2 cellular contexts compared by ENCODE assay signal in the genomic region with DNA sequence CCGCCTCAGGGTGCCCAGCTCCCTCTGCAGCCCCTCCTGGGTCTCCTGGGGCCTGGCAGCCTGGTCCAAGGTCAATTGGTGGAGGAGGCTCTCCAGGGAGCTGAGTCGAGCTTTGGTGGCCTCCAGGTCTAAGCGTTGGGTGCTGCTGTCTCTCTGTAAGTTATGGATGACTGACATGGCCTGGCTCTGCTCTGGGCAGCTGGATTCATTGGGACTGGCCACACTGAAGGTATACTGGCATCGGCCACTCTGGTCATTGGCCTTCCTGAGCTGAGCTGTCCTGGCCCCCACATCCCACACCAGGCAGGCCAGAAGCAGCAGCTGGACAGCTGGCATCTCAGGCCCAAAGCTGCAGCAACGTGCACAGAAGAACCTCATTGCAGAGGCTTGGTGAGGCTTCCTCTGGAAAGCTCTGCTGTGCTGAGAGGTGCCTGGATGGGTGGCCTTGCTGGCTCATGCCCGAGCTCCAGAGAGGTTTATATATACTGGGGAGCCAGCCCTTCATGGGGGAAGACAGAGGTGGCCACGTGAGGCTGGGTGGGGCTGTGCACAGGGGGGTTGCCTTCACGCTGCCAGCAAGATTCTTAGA.
TF ChIP-seq lines count a peak whose summit lies in the region.

A gene (minus strand): TSS at position 455 of the 589 bp plus-strand sequence. CDS start 77 bp downstream, at position 378.

TF ChIP-seq in H1, 55 proteins besides CTCF, POLR2A, EP300 and RAD21:
- TF ChIP-seq CHD1 (IDR thresholded peaks at IDR 0.05; ENCODE audit: low read depth, low read length) (no peak), POLR2AphosphoS5 (IDR thresholded peaks at IDR 0.05; ENCODE audit: low read depth, low read length) (no peak), RNF2 (IDR thresholded peaks at IDR 0.05; ENCODE audit: borderline replicate concordance, low read depth, low read length, missing control alignments, poor library complexity, severe bottlenecking) (no peak), CHD2 (IDR thresholded peaks at IDR 0.05; ENCODE audit: low read length) (no peak), HDAC6 (IDR thresholded peaks at IDR 0.05; ENCODE audit: low read depth, low read length) (no peak), JUN (IDR thresholded peaks at IDR 0.05; ENCODE audit: low read depth, low read length) (no peak), KDM1A (IDR thresholded peaks at IDR 0.05; ENCODE audit: borderline replicate concordance, low read length) (no peak), GTF2F1 (IDR thresholded peaks at IDR 0.05; ENCODE audit: borderline replicate concordance, low read depth, low read length) (no peak)
TF ChIP-seq in H1: peak in this region for 0.

TF ChIP-seq in HepG2, 621 proteins besides CTCF, POLR2A, EP300 and RAD21:
- TF ChIP-seq ZNF703 (CRISPR knock-in tag; IDR thresholded peaks at IDR 0.05; ENCODE audit: borderline replicate concordance) (no peak), ZNF543 (CRISPR knock-in tag; IDR thresholded peaks at IDR 0.05) (no peak), GATA4 (IDR thresholded peaks at IDR 0.05; ENCODE audit: borderline replicate concordance, low read depth) (no peak), GABPB1 (CRISPR knock-in tag; IDR thresholded peaks at IDR 0.05) (no peak), MLLT10 (CRISPR knock-in tag; IDR thresholded peaks at IDR 0.05) (no peak), ETV6 (CRISPR knock-in tag; conservative IDR thresholded peaks at IDR 0.05) (no peak), JUNB (CRISPR knock-in tag; IDR thresholded peaks at IDR 0.05; ENCODE audit: borderline replicate concordance) (no peak), ZNF317 (CRISPR knock-in tag; IDR thresholded peaks at IDR 0.05) (no peak), ZKSCAN1 (IDR thresholded peaks at IDR 0.05; ENCODE audit: low read length) (no peak), ATRX (CRISPR knock-in tag; IDR thresholded peaks at IDR 0.05; ENCODE audit: borderline replicate concordance) (no peak), ZNF326 (CRISPR knock-in tag; IDR thresholded peaks at IDR 0.05; ENCODE audit: borderline replicate concordance) (no peak), ZNF570 (CRISPR knock-in tag; IDR thresholded peaks at IDR 0.05; ENCODE audit: borderline replicate concordance) (no peak), HDAC2 (CRISPR knock-in tag; IDR thresholded peaks at IDR 0.05) (no peak), YEATS2 (CRISPR knock-in tag; IDR thresholded peaks at IDR 0.05; ENCODE audit: borderline replicate concordance) (no peak)
- TF ChIP-seq, protein P1, sequence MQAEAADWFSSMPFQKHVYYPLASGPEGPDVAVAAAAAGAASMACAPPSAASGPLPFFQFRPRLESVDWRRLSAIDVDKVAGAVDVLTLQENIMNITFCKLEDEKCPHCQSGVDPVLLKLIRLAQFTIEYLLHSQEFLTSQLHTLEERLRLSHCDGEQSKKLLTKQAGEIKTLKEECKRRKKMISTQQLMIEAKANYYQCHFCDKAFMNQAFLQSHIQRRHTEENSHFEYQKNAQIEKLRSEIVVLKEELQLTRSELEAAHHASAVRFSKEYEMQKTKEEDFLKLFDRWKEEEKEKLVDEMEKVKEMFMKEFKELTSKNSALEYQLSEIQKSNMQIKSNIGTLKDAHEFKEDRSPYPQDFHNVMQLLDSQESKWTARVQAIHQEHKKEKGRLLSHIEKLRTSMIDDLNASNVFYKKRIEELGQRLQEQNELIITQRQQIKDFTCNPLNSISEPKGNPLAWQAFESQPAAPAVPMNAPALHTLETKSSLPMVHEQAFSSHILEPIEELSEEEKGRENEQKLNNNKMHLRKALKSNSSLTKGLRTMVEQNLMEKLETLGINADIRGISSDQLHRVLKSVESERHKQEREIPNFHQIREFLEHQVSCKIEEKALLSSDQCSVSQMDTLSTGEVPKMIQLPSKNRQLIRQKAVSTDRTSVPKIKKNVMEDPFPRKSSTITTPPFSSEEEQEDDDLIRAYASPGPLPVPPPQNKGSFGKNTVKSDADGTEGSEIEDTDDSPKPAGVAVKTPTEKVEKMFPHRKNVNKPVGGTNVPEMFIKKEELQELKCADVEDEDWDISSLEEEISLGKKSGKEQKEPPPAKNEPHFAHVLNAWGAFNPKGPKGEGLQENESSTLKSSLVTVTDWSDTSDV (CRISPR knock-in tag; IDR thresholded peaks at IDR 0.05): no peak
- TF ChIP-seq, protein P2, sequence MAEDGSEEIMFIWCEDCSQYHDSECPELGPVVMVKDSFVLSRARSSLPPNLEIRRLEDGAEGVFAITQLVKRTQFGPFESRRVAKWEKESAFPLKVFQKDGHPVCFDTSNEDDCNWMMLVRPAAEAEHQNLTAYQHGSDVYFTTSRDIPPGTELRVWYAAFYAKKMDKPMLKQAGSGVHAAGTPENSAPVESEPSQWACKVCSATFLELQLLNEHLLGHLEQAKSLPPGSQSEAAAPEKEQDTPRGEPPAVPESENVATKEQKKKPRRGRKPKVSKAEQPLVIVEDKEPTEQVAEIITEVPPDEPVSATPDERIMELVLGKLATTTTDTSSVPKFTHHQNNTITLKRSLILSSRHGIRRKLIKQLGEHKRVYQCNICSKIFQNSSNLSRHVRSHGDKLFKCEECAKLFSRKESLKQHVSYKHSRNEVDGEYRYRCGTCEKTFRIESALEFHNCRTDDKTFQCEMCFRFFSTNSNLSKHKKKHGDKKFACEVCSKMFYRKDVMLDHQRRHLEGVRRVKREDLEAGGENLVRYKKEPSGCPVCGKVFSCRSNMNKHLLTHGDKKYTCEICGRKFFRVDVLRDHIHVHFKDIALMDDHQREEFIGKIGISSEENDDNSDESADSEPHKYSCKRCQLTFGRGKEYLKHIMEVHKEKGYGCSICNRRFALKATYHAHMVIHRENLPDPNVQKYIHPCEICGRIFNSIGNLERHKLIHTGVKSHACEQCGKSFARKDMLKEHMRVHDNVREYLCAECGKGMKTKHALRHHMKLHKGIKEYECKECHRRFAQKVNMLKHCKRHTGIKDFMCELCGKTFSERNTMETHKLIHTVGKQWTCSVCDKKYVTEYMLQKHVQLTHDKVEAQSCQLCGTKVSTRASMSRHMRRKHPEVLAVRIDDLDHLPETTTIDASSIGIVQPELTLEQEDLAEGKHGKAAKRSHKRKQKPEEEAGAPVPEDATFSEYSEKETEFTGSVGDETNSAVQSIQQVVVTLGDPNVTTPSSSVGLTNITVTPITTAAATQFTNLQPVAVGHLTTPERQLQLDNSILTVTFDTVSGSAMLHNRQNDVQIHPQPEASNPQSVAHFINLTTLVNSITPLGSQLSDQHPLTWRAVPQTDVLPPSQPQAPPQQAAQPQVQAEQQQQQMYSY (CRISPR knock-in tag; IDR thresholded peaks at IDR 0.05): no peak
- TF ChIP-seq, protein P3, sequence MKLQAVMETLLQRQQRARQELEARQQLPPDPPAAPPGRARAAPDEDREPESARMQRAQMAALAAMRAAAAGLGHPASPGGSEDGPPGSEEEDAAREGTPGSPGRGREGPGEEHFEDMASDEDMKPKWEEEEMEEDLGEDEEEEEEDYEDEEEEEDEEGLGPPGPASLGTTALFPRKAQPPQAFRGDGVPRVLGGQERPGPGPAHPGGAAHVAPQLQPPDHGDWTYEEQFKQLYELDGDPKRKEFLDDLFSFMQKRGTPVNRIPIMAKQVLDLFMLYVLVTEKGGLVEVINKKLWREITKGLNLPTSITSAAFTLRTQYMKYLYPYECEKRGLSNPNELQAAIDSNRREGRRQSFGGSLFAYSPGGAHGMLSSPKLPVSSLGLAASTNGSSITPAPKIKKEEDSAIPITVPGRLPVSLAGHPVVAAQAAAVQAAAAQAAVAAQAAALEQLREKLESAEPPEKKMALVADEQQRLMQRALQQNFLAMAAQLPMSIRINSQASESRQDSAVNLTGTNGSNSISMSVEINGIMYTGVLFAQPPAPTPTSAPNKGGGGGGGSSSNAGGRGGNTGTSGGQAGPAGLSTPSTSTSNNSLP (IDR thresholded peaks at IDR 0.05; ENCODE audit: low read depth, low read length): no peak
